ENCODE assay signal across 1 cellular context in genomic region chr10:59397971-59398370, GRCh38.
TF ChIP-seq lines count a peak whose summit lies in the region.

No MANE protein-coding gene starts in this region.

TF ChIP-seq in IMR-90, 13 proteins besides CTCF, POLR2A, EP300 and RAD21:
- no peak for TF ChIP-seq CEBPB (IDR thresholded peaks at IDR 0.05; ENCODE audit: low read depth, low read length)
